In the genomic region with DNA sequence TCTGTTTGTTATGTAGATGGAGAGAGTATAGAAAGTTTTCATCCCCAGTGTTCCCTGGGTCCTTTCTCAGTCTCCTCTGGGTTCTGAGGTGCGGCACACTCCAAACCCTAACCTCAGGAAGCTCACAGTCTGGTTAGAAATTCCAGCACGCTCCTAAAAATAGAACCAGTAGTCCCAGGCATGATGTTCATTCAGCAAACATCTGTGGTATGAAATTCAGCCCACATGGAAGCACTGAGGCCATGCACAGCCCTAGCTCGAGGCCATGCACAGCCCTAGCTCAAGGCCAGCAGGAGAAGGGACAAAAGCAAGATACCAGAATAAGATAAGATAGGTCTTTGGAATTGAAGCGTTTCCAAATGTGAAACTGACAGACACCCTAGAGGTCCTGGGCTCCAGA, we compare ENCODE assay signal across 12 cellular contexts.
A peak's percentile ranks its signal among the peaks of the same experiment; 100 is the strongest.
DNase-seq lines count a peak whose midpoint lies in the region; ATAC-seq and TF ChIP-seq lines count a peak whose summit lies in the region.
"Had no signal": no experiment of that assay in that cellular context is flagged by ENCODE, and none has a peak within 500 bp of the region (broad histone marks: within the 10 kb centered on the region; RNA-seq: fewer than 3 reads in every experiment).

No MANE protein-coding gene starts in this region.

- no TSS peak for BruUV-seq in A673 (replicated peaks; lab: Mats Ljungman, UMichigan)

- no peak overlapping the region for H3K4me3 ChIP-seq in heart left ventricle
- no peak overlapping the region for H3K4me3 ChIP-seq in upper lobe of right lung
- no peak overlapping the region for H3K4me3 ChIP-seq in A673 (ENCODE audit: low read depth, low read length, poor library complexity, severe bottlenecking)

- peak; percentile 80 for ATAC-seq in Right ventricle myocardium superior (ENCODE audit: poor library complexity)
- peak in 3 of 4 donors; percentile 33 to 74 (median 73) for ATAC-seq in heart left ventricle
- peak; percentile 40 for ATAC-seq in upper lobe of right lung
- no peak for ATAC-seq in HG02852 (IDR thresholded peaks at IDR 0.05; ENCODE audit: unreplicated experiment)
- ATAC-seq: activated naive CD4-positive, alpha-beta T cell treated with anti-CD3 and anti-CD28 coated beads, Interleukin-2, amount 50 U/mL, for 72 hours had no signal

- WGBS in heart left ventricle, 4 donors, result 41 to 65% (median 60%) methylated on average over 4 of the region's 4 CpGs

- DNase-seq in Right ventricle myocardium superior, result no peak
- DNase-seq in cardiac septum (ENCODE audit: low spot score), result no peak
- DNase-seq in amniotic stem cell (lab: John Stamatoyannopoulos, UW), result peak; percentile 86
- DNase-seq in heart left ventricle, result peak in 1 of 5 donors; percentile 34
- DNase-seq in upper lobe of right lung, result no peak
- DNase-seq in stimulated activated CD4-positive, alpha-beta T cell treated with anti-CD3 and anti-CD28 coated beads, Interleukin-15, amount 100 ng/mL, for 24 hours, result no peak
- DNase-seq in A673 (ENCODE audit: low spot score), result no peak
- DNase-seq: head of caudate nucleus, NCI-H1092 treated with DMSO at 0.1 percent for 48 hours, NCI-H526 had no signal

- CTCF ChIA-PET in A673 (lab: Charles Lee), result no interaction called here

- peaks cover 0 to 21% (median 0%) of the 10 kb centered on the region in 12 donors for H3K4me1 ChIP-seq in heart left ventricle
- H3K4me1 ChIP-seq in upper lobe of right lung, result no peaks in the 10 kb centered on the region
- H3K4me1 ChIP-seq in A673 (ENCODE audit: insufficient read depth, low read length, poor library complexity, severe bottlenecking), result no peaks in the 10 kb centered on the region

- H3K27me3 ChIP-seq in heart left ventricle (no peaks in the 10 kb centered on the region), upper lobe of right lung (no peaks in the 10 kb centered on the region), A673 (replicated peaks; ENCODE audit: insufficient read depth, low read depth, low read length, poor library complexity) (no peaks in the 10 kb centered on the region)

- intact Hi-C loops in Right ventricle myocardium superior (cut with DNase I), result no loop called here
- intact Hi-C loops in cardiac septum (cut with DNase I), result no loop called here
- intact Hi-C loops in heart left ventricle (cut with DNase I), result no loop called here
- intact Hi-C loops in upper lobe of right lung (cut with DNase I), result no loop called here
- intact Hi-C loops in A673 (cut with micrococcal nuclease; ENCODE audit: unreplicated experiment), result no loop called here

- H3K27ac ChIP-seq in heart left ventricle (peak overlapping the region in 1 of 12 donors; percentile 18), upper lobe of right lung (no peak overlapping the region), A673 (ENCODE audit: low read depth, low read length, poor library complexity, severe bottlenecking) (no peak overlapping the region)

- no peaks in the 10 kb centered on the region for H3K36me3 ChIP-seq in heart left ventricle
- H3K36me3 ChIP-seq in upper lobe of right lung, result no peaks in the 10 kb centered on the region
- no peaks in the 10 kb centered on the region for H3K36me3 ChIP-seq in A673 (ENCODE audit: insufficient read depth, low read length, poor library complexity, severe bottlenecking)

- POLR2A ChIA-PET in A673 (lab: Charles Lee; ENCODE audit: low non-redundant PET), result no interaction called here

- TF ChIP-seq POLR2A in heart left ventricle (IDR thresholded peaks at IDR 0.05), result no peak

- TF ChIP-seq CTCF in heart left ventricle (IDR thresholded peaks at IDR 0.05), result no peak
- TF ChIP-seq CTCF in upper lobe of right lung (IDR thresholded peaks at IDR 0.05), result no peak
- TF ChIP-seq CTCF in A673 (conservative IDR thresholded peaks at IDR 0.05; ENCODE audit: low read depth, low read length), result no peak

- H3K9me3 ChIP-seq in heart left ventricle, result no peaks in the 10 kb centered on the region
- no peaks in the 10 kb centered on the region for H3K9me3 ChIP-seq in upper lobe of right lung
- H3K9me3 ChIP-seq in A673 (ENCODE audit: low read depth, low read length, poor library complexity, severe bottlenecking), result no peaks in the 10 kb centered on the region
